Comparison of ENCODE assay signal across 9 cellular contexts in genomic region chr2:96163768-96164429, GRCh38. TPM values are rescaled to one million over a fixed set of nuclear protein-coding genes. Genes with fewer than 3 reads are reported as not detected.
DNase-seq lines count a peak whose midpoint lies in the region; ATAC-seq and TF ChIP-seq lines count a peak whose summit lies in the region.
"Had no signal": no experiment of that assay in that cellular context is flagged by ENCODE, and none has a peak within 500 bp of the region (broad histone marks: within the 10 kb centered on the region; RNA-seq: fewer than 3 reads in every experiment).

No MANE protein-coding gene starts in this region.

- CTCF ChIA-PET in A673 (lab: Charles Lee), result no interaction called here

- ATAC-seq in GM23338, result peak; percentile 13

- peaks cover 7% of the 10 kb centered on the region for H3K27me3 Mint-ChIP-seq in GM23338 (ENCODE audit: insufficient read depth, low read depth, poor library complexity)
- H3K27me3 Mint-ChIP-seq in HFFc6 (ENCODE audit: insufficient read depth), result peaks cover 10% of the 10 kb centered on the region

- no peak overlapping the region for H3K4me3 Mint-ChIP-seq in GM23338
- no peak overlapping the region for H3K4me3 Mint-ChIP-seq in HFFc6

- BruUV-seq in A673 (replicated peaks; lab: Mats Ljungman, UMichigan), result no TSS peak

- no peak overlapping the region for H3K27ac Mint-ChIP-seq in GM23338
- H3K27ac Mint-ChIP-seq in HFFc6, result no peak overlapping the region

- H3K4me1 ChIP-seq in GM23338 (ENCODE audit: insufficient read depth), result no peaks in the 10 kb centered on the region
- H3K4me1 ChIP-seq in A673 (ENCODE audit: insufficient read depth, low read length, poor library complexity, severe bottlenecking), result peaks cover under 1% of the 10 kb centered on the region

- no peaks in the 10 kb centered on the region; the same call in 2 of the 3 replicates for H3K36me3 Mint-ChIP-seq in GM23338 (ENCODE audit: low read depth)
- H3K36me3 Mint-ChIP-seq in HFFc6 (ENCODE audit: low read depth), result no peaks in the 10 kb centered on the region

- H3K9me2 ChIP-seq in GM23338 (ENCODE audit: insufficient read depth), result no peaks in the 10 kb centered on the region
- no peaks in the 10 kb centered on the region for H3K9me2 ChIP-seq in SU-DHL-6 (replicated peaks; ENCODE audit: insufficient read depth, low read length)

- H3K4me2 ChIP-seq in GM23338 (no peak overlapping the region), SU-DHL-6 (ENCODE audit: low read depth, low read length, poor library complexity, severe bottlenecking) (peak overlapping the region; percentile 73)

- H3K9me3 ChIP-seq in SU-DHL-6 (ENCODE audit: insufficient read depth, low read length) (no peaks in the 10 kb centered on the region), A673 (ENCODE audit: low read depth, low read length, poor library complexity, severe bottlenecking) (no peaks in the 10 kb centered on the region)

- intact Hi-C loops in A673 (cut with micrococcal nuclease; ENCODE audit: unreplicated experiment), result no loop called here

- H3K9ac ChIP-seq in SU-DHL-6 (ENCODE audit: low read length), result peak overlapping the region; percentile 73

- DNase-seq in GM13976 (ENCODE audit: low spot score) (peak; percentile 84), GM23338 (ENCODE audit: low spot score) (no peak), brain pericyte (ENCODE audit: low read depth, low spot score) (peak; percentile 53), amniotic stem cell (lab: John Stamatoyannopoulos, UW) (no peak), A673 (ENCODE audit: low spot score) (no peak), HFFc6 (no peak)
- DNase-seq in stimulated activated CD4-positive, alpha-beta T cell treated with anti-CD3 and anti-CD28 coated beads, TNF-alpha, amount 100 ng/mL, for 4 hours (ENCODE audit: low read depth in 3 of 3), result peak in 2 of 3 experiments; percentile 77 to 80

- H3K36me3 ChIP-seq in GM23338 (ENCODE audit: insufficient read depth) (no peaks in the 10 kb centered on the region), SU-DHL-6 (ENCODE audit: low read length) (no peaks in the 10 kb centered on the region), A673 (ENCODE audit: insufficient read depth, low read length, poor library complexity, severe bottlenecking) (no peaks in the 10 kb centered on the region)

- no peaks in the 10 kb centered on the region for H4K20me1 ChIP-seq in GM23338 (replicated peaks; ENCODE audit: insufficient read depth)
- H4K20me1 ChIP-seq in SU-DHL-6 (ENCODE audit: low read depth, low read length), result no peaks in the 10 kb centered on the region

- H3K27ac ChIP-seq in GM23338 (ENCODE audit: low read depth), result no peak overlapping the region
- H3K27ac ChIP-seq in SU-DHL-6 (ENCODE audit: low read depth, low read length), result peak overlapping the region; percentile 95
- no peak overlapping the region for H3K27ac ChIP-seq in A673 (ENCODE audit: low read depth, low read length, poor library complexity, severe bottlenecking)
- H3K27ac ChIP-seq: HL-60 had no signal

- H3K4me3 ChIP-seq in GM23338 (no peak overlapping the region), SU-DHL-6 (ENCODE audit: insufficient read depth, low read length, poor library complexity, severe bottlenecking) (peak overlapping the region; percentile 53), A673 (ENCODE audit: low read depth, low read length, poor library complexity, severe bottlenecking) (no peak overlapping the region)

- peaks cover 1% of the 10 kb centered on the region; the same call in 2 of the 3 replicates for H3K9me3 Mint-ChIP-seq in GM23338
- no peaks in the 10 kb centered on the region for H3K9me3 Mint-ChIP-seq in HFFc6

- H2AFZ ChIP-seq in GM23338 (peak overlapping the region; percentile 83), SU-DHL-6 (ENCODE audit: low read depth, low read length, severe bottlenecking) (peak overlapping the region; percentile 97)

- no peaks in the 10 kb centered on the region for H3F3A ChIP-seq in GM23338 (replicated peaks; ENCODE audit: low read depth)
- peaks cover 35% of the 10 kb centered on the region for H3F3A ChIP-seq in SU-DHL-6 (ENCODE audit: insufficient read depth)

- H3K27me3 ChIP-seq in GM23338 (ENCODE audit: insufficient read depth), result no peaks in the 10 kb centered on the region
- no peaks in the 10 kb centered on the region for H3K27me3 ChIP-seq in SU-DHL-6 (ENCODE audit: low read length)
- no peaks in the 10 kb centered on the region for H3K27me3 ChIP-seq in A673 (replicated peaks; ENCODE audit: insufficient read depth, low read depth, low read length, poor library complexity)

- H3K79me2 ChIP-seq in GM23338 (replicated peaks; ENCODE audit: insufficient read depth), result no peaks in the 10 kb centered on the region
- no peaks in the 10 kb centered on the region for H3K79me2 ChIP-seq in SU-DHL-6 (ENCODE audit: insufficient read depth, low read length)

- POLR2A ChIA-PET in A673 (lab: Charles Lee; ENCODE audit: low non-redundant PET), result no interaction called here

- H3K4me1 Mint-ChIP-seq in GM23338 (peaks cover 15% of the 10 kb centered on the region), HFFc6 (ENCODE audit: low read depth) (peaks cover 27% of the 10 kb centered on the region)

- TF ChIP-seq CTCF in GM13976 (IDR thresholded peaks at IDR 0.05; ENCODE audit: borderline replicate concordance, control extremely low read depth, extremely low read depth, insufficient read depth, missing control alignments), result no peak
- no peak for TF ChIP-seq CTCF in GM23338 (conservative IDR thresholded peaks at IDR 0.05; ENCODE audit: low read depth in 2 of 2)
- no peak for TF ChIP-seq CTCF in SU-DHL-6 (IDR thresholded peaks at IDR 0.05; ENCODE audit: insufficient read depth, low read length, poor library complexity, severe bottlenecking)
- no peak for TF ChIP-seq CTCF in A673 (conservative IDR thresholded peaks at IDR 0.05; ENCODE audit: low read depth, low read length)
- TF ChIP-seq CTCF in HFFc6 (IDR thresholded peaks at IDR 0.05), result no peak

- in situ Hi-C loops in GM13976 (cut with MboI; ENCODE audit: low sequenced_read_pairs, unreplicated experiment), result no loop called here

TF ChIP-seq in GM23338, 12 proteins besides CTCF, POLR2A, EP300 and RAD21 (continues in another document):
- TF ChIP-seq ZNF114 (CRISPR knock-in tag; IDR thresholded peaks at IDR 0.05) (no peak), POLR2AphosphoS5 (IDR thresholded peaks at IDR 0.05; ENCODE audit: low read depth) (no peak), CREB1 (CRISPR knock-in tag; IDR thresholded peaks at IDR 0.05; ENCODE audit: low read depth) (no peak), ZNF331 (CRISPR knock-in tag; IDR thresholded peaks at IDR 0.05; ENCODE audit: low read depth) (no peak), JUNB (IDR thresholded peaks at IDR 0.05; ENCODE audit: unreplicated experiment) (no peak), STAT1 (IDR thresholded peaks at IDR 0.05; ENCODE audit: unreplicated experiment) (no peak), EZH2 (IDR thresholded peaks at IDR 0.05; ENCODE audit: low read depth, unreplicated experiment) (no peak)

RNA-seq across cellular contexts. Expression of gene DUSP2, which starts 18.7 kb away (rescaled TPM):
- 10.5 and 13.0 TPM in 2 replicates for total RNA-seq in GM23338 (2014; rRNA removed; shearing (Covaris generic))
- 6.4 and 6.6 TPM in 2 replicates for polyA plus RNA-seq in GM23338 (2016; fragmentation: Nextera tagmentation; extraction: Ambion mirVana)
- 0.50 and 1.4 TPM in 2 replicates for total RNA-seq in A673 (2021)
- 10 to 100 TPM; 10.1 to 17.9 (median 11.5) TPM for total RNA-seq in HFFc6 (2021; fragmentation: NEBNext Ultra II Directional; extraction: Animal tissue kit (Norgen Biotek cat#: 25700))

RNA-seq across cellular contexts. Expression of gene ASTL, which starts 25.6 kb away (rescaled TPM):
- 1.6 TPM in 1 of 2 replicates, not detected in the other for total RNA-seq in GM23338 (2014; rRNA removed; shearing (Covaris generic))
- 0.23 TPM in 1 of 2 replicates, not detected in the other for polyA plus RNA-seq in GM23338 (2016; fragmentation: Nextera tagmentation; extraction: Ambion mirVana)
- total RNA-seq in A673 (2021), result not detected in 2 replicates
- under 1 TPM in 3 of 6 experiments, not detected in 3; 0.25 to 0.39 (median 0.31) TPM for total RNA-seq in HFFc6 (2021; fragmentation: NEBNext Ultra II Directional; extraction: Animal tissue kit (Norgen Biotek cat#: 25700))

RNA-seq across cellular contexts. Expression of gene STARD7, which starts 44.7 kb away (rescaled TPM):
- total RNA-seq in GM23338 (2014; rRNA removed; shearing (Covaris generic)), result 222 TPM in 2 replicates
- polyA plus RNA-seq in GM23338 (2016; fragmentation: Nextera tagmentation; extraction: Ambion mirVana), result 72.0 and 72.2 TPM in 2 replicates
- 189 and 201 TPM in 2 replicates for total RNA-seq in A673 (2021)
- total RNA-seq in HFFc6 (2021; fragmentation: NEBNext Ultra II Directional; extraction: Animal tissue kit (Norgen Biotek cat#: 25700)), result 100 to 1,000 TPM; 167 to 195 (median 180) TPM

RNA-seq across cellular contexts. Expression of gene ADRA2B, which starts 47.5 kb away (rescaled TPM):
- 5.9 and 7.9 TPM in 2 replicates for total RNA-seq in GM23338 (2014; rRNA removed; shearing (Covaris generic))
- 1.5 and 1.7 TPM in 2 replicates for polyA plus RNA-seq in GM23338 (2016; fragmentation: Nextera tagmentation; extraction: Ambion mirVana)
- 0.11 TPM in 1 of 2 replicates, not detected in the other for total RNA-seq in A673 (2021)
- not detected for total RNA-seq in HFFc6 (2021; fragmentation: NEBNext Ultra II Directional; extraction: Animal tissue kit (Norgen Biotek cat#: 25700))

Comparison
In these comparisons a context has a peak if more than half of its experiments do, and no peak if none do; other contexts are left out.
1. DNase-seq: peak in GM13976 (single experiment), brain pericyte (single experiment) and stimulated activated CD4-positive, alpha-beta T cell treated with anti-CD3 and anti-CD28 coated beads, TNF-alpha, amount 100 ng/mL, for 4 hours (2 of 3); none in GM23338 (single experiment), amniotic stem cell (single experiment), A673 (single experiment) and HFFc6 (single experiment).